ENCODE assay signal across 17 cellular contexts in genomic region chr17:50283246-50283645, GRCh38. TPM values are rescaled to one million over a fixed set of nuclear protein-coding genes. Genes with fewer than 3 reads are reported as not detected.
DNase-seq lines count a peak whose midpoint lies in the region; ATAC-seq lines count a peak whose summit lies in the region.
"Had no signal": no experiment of that assay in that cellular context is flagged by ENCODE, and none has a peak within 500 bp of the region (broad histone marks: within the 10 kb centered on the region; RNA-seq: fewer than 3 reads in every experiment).

No MANE protein-coding gene starts in this region.

- H3K27me3 Mint-ChIP-seq in activated naive CD8-positive, alpha-beta T cell treated with anti-CD3 and anti-CD28 coated beads, Interleukin-2, amount 50 U/mL, for 24 hours = peaks cover 24% of the 10 kb centered on the region
- peaks cover 10% of the 10 kb centered on the region for H3K27me3 Mint-ChIP-seq in activated naive CD8-positive, alpha-beta T cell treated with anti-CD3 and anti-CD28 coated beads for 36 hours
- H3K27me3 Mint-ChIP-seq in effector memory CD8-positive, alpha-beta T cell = peaks cover 56 to 81% of the 10 kb centered on the region in 2 donors

- no peaks in the 10 kb centered on the region for H3K36me3 Mint-ChIP-seq in activated naive CD8-positive, alpha-beta T cell treated with anti-CD3 and anti-CD28 coated beads, Interleukin-2, amount 50 U/mL, for 24 hours (ENCODE audit: low read depth)
- no peaks in the 10 kb centered on the region for H3K36me3 Mint-ChIP-seq in activated naive CD8-positive, alpha-beta T cell treated with anti-CD3 and anti-CD28 coated beads for 36 hours
- H3K36me3 Mint-ChIP-seq in effector memory CD8-positive, alpha-beta T cell (ENCODE audit: insufficient read depth) = no peaks in the 10 kb centered on the region

- H3K4me1 Mint-ChIP-seq in activated naive CD8-positive, alpha-beta T cell treated with anti-CD3 and anti-CD28 coated beads, Interleukin-2, amount 50 U/mL, for 24 hours = peaks cover 11% of the 10 kb centered on the region
- H3K4me1 Mint-ChIP-seq in activated naive CD8-positive, alpha-beta T cell treated with anti-CD3 and anti-CD28 coated beads for 36 hours = peaks cover 6% of the 10 kb centered on the region
- peaks cover 3 to 7% of the 10 kb centered on the region in 2 donors for H3K4me1 Mint-ChIP-seq in effector memory CD8-positive, alpha-beta T cell (ENCODE audit: low read depth in 2 of 2)

- no peak overlapping the region for H3K4me3 Mint-ChIP-seq in activated naive CD8-positive, alpha-beta T cell treated with anti-CD3 and anti-CD28 coated beads, Interleukin-2, amount 50 U/mL, for 24 hours
- no peak overlapping the region for H3K4me3 Mint-ChIP-seq in activated naive CD8-positive, alpha-beta T cell treated with anti-CD3 and anti-CD28 coated beads for 36 hours
- H3K4me3 Mint-ChIP-seq in effector memory CD8-positive, alpha-beta T cell = no peak overlapping the region

- peak; percentile 69 for ATAC-seq in activated naive CD8-positive, alpha-beta T cell treated with anti-CD3 and anti-CD28 coated beads, Interleukin-2, amount 50 U/mL, for 24 hours
- peak; percentile 21 for ATAC-seq in effector memory CD8-positive, alpha-beta T cell (replicated peaks)
- ATAC-seq in stimulated activated naive CD8-positive, alpha-beta T cell treated with anti-CD3 and anti-CD28 coated beads, Interleukin-15, Interleukin-2, amounts not matched to agents 100 U/mL and 50 U/mL, for 24 hours = peak; percentile 60
- no peak for ATAC-seq in HG03439 (IDR thresholded peaks at IDR 0.05; ENCODE audit: unreplicated experiment)

- H3K9me3 Mint-ChIP-seq in activated naive CD8-positive, alpha-beta T cell treated with anti-CD3 and anti-CD28 coated beads, Interleukin-2, amount 50 U/mL, for 24 hours = no peaks in the 10 kb centered on the region
- H3K9me3 Mint-ChIP-seq in activated naive CD8-positive, alpha-beta T cell treated with anti-CD3 and anti-CD28 coated beads for 36 hours = no peaks in the 10 kb centered on the region
- H3K9me3 Mint-ChIP-seq in effector memory CD8-positive, alpha-beta T cell = no peaks in the 10 kb centered on the region

- peak; percentile 26 for DNase-seq in activated naive CD8-positive, alpha-beta T cell treated with anti-CD3 and anti-CD28 coated beads, Interleukin-2, amount 50 U/mL, for 24 hours
- no peak for DNase-seq in activated naive CD8-positive, alpha-beta T cell treated with anti-CD3 and anti-CD28 coated beads for 36 hours
- peak; percentile 57 for DNase-seq in NOMO-1 treated with dmso at 0.1 percent for 144 hours (lab: John Stamatoyannopoulos, UW; ENCODE audit: unreplicated experiment)
- DNase-seq in effector memory CD8-positive, alpha-beta T cell = no peak
- DNase-seq in stimulated activated naive CD8-positive, alpha-beta T cell treated with anti-CD3 and anti-CD28 coated beads, Interleukin-15, Interleukin-2, amounts not matched to agents 100 U/mL and 50 U/mL, for 24 hours = peak; percentile 29
- DNase-seq in amniotic stem cell (lab: John Stamatoyannopoulos, UW) = no peak
- no peak for DNase-seq in inferior parietal cortex (ENCODE audit: extremely low spot score)
- DNase-seq: cerebellar nuclear complex, DND-41, erythroblast, HCEC 1CT, NCI-H146, NCI-H526 treated with DMSO at 0.1 percent for 48 hours, occipital lobe, SJCRH30 had no signal

- H3K27ac Mint-ChIP-seq in activated naive CD8-positive, alpha-beta T cell treated with anti-CD3 and anti-CD28 coated beads, Interleukin-2, amount 50 U/mL, for 24 hours = no peak overlapping the region
- no peak overlapping the region for H3K27ac Mint-ChIP-seq in activated naive CD8-positive, alpha-beta T cell treated with anti-CD3 and anti-CD28 coated beads for 36 hours
- H3K27ac Mint-ChIP-seq in effector memory CD8-positive, alpha-beta T cell = no peak overlapping the region

RNA-seq across cellular contexts. Expression of gene TMEM92, which starts 9.0 kb away (rescaled TPM):
- total RNA-seq in activated naive CD8-positive, alpha-beta T cell treated with anti-CD3 and anti-CD28 coated beads for 36 hours = not detected
- total RNA-seq: lung microvascular endothelial cell, occipital lobe, SJCRH30 had no signal

Comparison
In these comparisons a context has a peak if more than half of its experiments do, and no peak if none do; other contexts are left out.
1. DNase-seq: peak in activated naive CD8-positive, alpha-beta T cell treated with anti-CD3 and anti-CD28 coated beads, Interleukin-2, amount 50 U/mL, for 24 hours (single experiment), NOMO-1 treated with dmso at 0.1 percent for 144 hours (single experiment) and stimulated activated naive CD8-positive, alpha-beta T cell treated with anti-CD3 and anti-CD28 coated beads, Interleukin-15, Interleukin-2, amounts not matched to agents 100 U/mL and 50 U/mL, for 24 hours (single experiment); none in activated naive CD8-positive, alpha-beta T cell treated with anti-CD3 and anti-CD28 coated beads for 36 hours (single experiment), effector memory CD8-positive, alpha-beta T cell (0 of 3), amniotic stem cell (single experiment) and inferior parietal cortex (single experiment).